Comparison of ENCODE assay signal across 1 cellular context in the genomic region with DNA sequence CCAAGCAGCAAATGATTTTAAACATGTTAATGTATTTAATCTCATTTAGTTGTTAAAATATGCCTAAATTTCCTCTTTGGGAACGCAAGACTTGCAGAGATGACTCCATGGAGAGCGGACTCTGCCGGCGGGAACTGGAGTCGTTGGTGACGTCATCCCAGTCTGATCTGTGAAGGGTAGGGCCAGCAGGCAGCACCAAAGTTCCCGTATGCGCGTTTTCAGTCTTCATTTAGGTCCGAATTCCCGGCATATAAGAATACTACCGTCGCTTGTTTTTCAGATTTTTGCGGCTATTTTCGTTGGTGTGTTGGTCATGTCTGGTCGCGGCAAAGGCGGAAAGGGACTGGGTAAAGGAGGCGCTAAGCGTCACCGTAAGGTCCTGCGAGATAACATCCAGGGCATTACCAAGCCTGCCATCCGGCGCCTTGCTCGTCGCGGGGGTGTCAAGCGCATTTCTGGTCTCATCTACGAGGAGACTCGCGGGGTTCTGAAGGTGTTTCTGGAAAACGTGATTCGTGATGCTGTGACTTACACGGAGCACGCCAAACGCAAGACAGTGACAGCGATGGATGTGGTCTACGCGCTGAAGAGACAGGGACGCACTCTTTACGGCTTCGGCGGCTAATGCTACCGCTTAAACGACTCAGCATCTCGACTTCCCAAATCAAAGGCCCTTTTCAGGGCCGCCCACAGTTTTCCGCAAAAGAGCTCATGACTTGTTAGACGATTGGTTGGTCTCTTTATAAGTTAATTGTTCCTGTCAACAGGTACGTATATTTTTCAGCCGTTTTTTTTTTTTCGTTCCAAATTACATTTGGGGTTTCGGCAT.
TF ChIP-seq lines count a peak whose summit lies in the region.

No MANE protein-coding gene starts in this region.

TF ChIP-seq in HepG2, 621 proteins besides CTCF, POLR2A, EP300 and RAD21 (continued from another document and continues in another):
- TF ChIP-seq, protein P1, sequence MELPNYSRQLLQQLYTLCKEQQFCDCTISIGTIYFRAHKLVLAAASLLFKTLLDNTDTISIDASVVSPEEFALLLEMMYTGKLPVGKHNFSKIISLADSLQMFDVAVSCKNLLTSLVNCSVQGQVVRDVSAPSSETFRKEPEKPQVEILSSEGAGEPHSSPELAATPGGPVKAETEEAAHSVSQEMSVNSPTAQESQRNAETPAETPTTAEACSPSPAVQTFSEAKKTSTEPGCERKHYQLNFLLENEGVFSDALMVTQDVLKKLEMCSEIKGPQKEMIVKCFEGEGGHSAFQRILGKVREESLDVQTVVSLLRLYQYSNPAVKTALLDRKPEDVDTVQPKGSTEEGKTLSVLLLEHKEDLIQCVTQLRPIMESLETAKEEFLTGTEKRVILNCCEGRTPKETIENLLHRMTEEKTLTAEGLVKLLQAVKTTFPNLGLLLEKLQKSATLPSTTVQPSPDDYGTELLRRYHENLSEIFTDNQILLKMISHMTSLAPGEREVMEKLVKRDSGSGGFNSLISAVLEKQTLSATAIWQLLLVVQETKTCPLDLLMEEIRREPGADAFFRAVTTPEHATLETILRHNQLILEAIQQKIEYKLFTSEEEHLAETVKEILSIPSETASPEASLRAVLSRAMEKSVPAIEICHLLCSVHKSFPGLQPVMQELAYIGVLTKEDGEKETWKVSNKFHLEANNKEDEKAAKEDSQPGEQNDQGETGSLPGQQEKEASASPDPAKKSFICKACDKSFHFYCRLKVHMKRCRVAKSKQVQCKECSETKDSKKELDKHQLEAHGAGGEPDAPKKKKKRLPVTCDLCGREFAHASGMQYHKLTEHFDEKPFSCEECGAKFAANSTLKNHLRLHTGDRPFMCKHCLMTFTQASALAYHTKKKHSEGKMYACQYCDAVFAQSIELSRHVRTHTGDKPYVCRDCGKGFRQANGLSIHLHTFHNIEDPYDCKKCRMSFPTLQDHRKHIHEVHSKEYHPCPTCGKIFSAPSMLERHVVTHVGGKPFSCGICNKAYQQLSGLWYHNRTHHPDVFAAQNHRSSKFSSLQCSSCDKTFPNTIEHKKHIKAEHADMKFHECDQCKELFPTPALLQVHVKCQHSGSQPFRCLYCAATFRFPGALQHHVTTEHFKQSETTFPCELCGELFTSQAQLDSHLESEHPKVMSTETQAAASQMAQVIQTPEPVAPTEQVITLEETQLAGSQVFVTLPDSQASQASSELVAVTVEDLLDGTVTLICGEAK (IDR thresholded peaks at IDR 0.05), result no peak
- TF ChIP-seq, protein P1 (CRISPR knock-in tag; IDR thresholded peaks at IDR 0.05), result peak; percentile 83; the same call in 1 of the 2 replicates
- TF ChIP-seq SIN3A (IDR thresholded peaks at IDR 0.05; ENCODE audit: borderline replicate concordance, low read depth, low read length) (peak; percentile 98), ZFP90 (CRISPR knock-in tag; IDR thresholded peaks at IDR 0.05; ENCODE audit: borderline replicate concordance) (peak; percentile 43; the same call in 1 of the 2 replicates), PRPF4 (IDR thresholded peaks at IDR 0.05; ENCODE audit: low read depth, low read length, poor library complexity, severe bottlenecking) (no peak), ZNF205 (CRISPR knock-in tag; IDR thresholded peaks at IDR 0.05) (peak; percentile 22; the same call in 1 of the 2 replicates), ZMYM4 (CRISPR knock-in tag; IDR thresholded peaks at IDR 0.05) (peak; percentile 91), KDM3A (CRISPR knock-in tag; IDR thresholded peaks at IDR 0.05; ENCODE audit: low read depth) (0 out of 2 replicates have a peak, but pooled peaks have one; percentile 37), ELF3 (CRISPR knock-in tag; IDR thresholded peaks at IDR 0.05) (peak; percentile 91), ARHGAP35 (CRISPR knock-in tag; IDR thresholded peaks at IDR 0.05; ENCODE audit: borderline replicate concordance) (no peak; the same call in 1 of the 2 replicates), SNAPC4 (CRISPR knock-in tag; IDR thresholded peaks at IDR 0.05) (peak; percentile 60; the same call in 1 of the 2 replicates), RFX1 (IDR thresholded peaks at IDR 0.05) (no peak), ZNF160 (CRISPR knock-in tag; IDR thresholded peaks at IDR 0.05) (0 out of 2 replicates have a peak, but pooled peaks have one; percentile 65), SUZ12 (IDR thresholded peaks at IDR 0.05; ENCODE audit: low read depth, low read length) (no peak), YY1 (IDR thresholded peaks at IDR 0.05; ENCODE audit: insufficient read depth, insufficient replicate concordance, low read depth, low read length) (peak; percentile 68), GATAD1 (CRISPR knock-in tag; IDR thresholded peaks at IDR 0.05) (peak; percentile 85), ZNF841 (CRISPR knock-in tag; IDR thresholded peaks at IDR 0.05; ENCODE audit: borderline replicate concordance) (peak; percentile 20; the same call in 1 of the 2 replicates), PRDM10 (CRISPR knock-in tag; IDR thresholded peaks at IDR 0.05; ENCODE audit: low read depth) (no peak), RFX5 (IDR thresholded peaks at IDR 0.05; ENCODE audit: low read depth, low read length) (peak; percentile 75)
- TF ChIP-seq, protein P2, sequence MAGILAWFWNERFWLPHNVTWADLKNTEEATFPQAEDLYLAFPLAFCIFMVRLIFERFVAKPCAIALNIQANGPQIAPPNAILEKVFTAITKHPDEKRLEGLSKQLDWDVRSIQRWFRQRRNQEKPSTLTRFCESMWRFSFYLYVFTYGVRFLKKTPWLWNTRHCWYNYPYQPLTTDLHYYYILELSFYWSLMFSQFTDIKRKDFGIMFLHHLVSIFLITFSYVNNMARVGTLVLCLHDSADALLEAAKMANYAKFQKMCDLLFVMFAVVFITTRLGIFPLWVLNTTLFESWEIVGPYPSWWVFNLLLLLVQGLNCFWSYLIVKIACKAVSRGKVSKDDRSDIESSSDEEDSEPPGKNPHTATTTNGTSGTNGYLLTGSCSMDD (CRISPR knock-in tag; IDR thresholded peaks at IDR 0.05), result no peak
- TF ChIP-seq, protein P3, sequence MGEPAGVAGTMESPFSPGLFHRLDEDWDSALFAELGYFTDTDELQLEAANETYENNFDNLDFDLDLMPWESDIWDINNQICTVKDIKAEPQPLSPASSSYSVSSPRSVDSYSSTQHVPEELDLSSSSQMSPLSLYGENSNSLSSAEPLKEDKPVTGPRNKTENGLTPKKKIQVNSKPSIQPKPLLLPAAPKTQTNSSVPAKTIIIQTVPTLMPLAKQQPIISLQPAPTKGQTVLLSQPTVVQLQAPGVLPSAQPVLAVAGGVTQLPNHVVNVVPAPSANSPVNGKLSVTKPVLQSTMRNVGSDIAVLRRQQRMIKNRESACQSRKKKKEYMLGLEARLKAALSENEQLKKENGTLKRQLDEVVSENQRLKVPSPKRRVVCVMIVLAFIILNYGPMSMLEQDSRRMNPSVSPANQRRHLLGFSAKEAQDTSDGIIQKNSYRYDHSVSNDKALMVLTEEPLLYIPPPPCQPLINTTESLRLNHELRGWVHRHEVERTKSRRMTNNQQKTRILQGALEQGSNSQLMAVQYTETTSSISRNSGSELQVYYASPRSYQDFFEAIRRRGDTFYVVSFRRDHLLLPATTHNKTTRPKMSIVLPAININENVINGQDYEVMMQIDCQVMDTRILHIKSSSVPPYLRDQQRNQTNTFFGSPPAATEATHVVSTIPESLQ (CRISPR knock-in tag; conservative IDR thresholded peaks at IDR 0.05), result no peak; the same call in 1 of the 2 replicates
- TF ChIP-seq, protein P4, sequence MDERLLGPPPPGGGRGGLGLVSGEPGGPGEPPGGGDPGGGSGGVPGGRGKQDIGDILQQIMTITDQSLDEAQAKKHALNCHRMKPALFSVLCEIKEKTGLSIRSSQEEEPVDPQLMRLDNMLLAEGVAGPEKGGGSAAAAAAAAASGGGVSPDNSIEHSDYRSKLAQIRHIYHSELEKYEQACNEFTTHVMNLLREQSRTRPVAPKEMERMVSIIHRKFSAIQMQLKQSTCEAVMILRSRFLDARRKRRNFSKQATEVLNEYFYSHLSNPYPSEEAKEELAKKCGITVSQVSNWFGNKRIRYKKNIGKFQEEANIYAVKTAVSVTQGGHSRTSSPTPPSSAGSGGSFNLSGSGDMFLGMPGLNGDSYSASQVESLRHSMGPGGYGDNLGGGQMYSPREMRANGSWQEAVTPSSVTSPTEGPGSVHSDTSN (CRISPR knock-in tag; IDR thresholded peaks at IDR 0.05), result no peak; the same call in 1 of the 2 replicates
- TF ChIP-seq, protein P5, sequence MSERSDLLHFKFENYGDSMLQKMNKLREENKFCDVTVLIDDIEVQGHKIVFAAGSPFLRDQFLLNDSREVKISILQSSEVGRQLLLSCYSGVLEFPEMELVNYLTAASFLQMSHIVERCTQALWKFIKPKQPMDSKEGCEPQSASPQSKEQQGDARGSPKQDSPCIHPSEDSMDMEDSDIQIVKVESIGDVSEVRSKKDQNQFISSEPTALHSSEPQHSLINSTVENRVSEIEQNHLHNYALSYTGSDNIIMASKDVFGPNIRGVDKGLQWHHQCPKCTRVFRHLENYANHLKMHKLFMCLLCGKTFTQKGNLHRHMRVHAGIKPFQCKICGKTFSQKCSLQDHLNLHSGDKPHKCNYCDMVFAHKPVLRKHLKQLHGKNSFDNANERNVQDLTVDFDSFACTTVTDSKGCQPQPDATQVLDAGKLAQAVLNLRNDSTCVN (CRISPR knock-in tag; IDR thresholded peaks at IDR 0.05; ENCODE audit: borderline replicate concordance), result peak; percentile 32
